In the genomic region with DNA sequence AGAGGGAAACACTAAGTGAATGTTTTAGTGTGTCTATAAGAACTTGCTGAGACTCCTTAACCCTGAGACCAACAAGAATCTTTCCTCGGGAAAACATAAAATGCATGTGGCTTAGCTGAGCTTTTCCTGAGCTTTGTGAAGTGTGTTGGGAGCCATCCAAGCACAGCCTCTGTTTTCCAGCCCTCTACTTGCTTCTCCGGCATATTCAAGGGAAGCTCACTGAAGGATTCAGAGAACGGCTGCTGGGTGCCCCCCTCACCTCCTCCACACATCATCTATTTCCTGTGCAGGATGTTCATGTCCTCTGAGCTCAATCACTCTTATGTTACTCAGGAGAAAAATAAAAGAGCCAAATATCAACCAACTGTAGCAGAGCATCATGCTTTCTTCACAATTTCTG, we compare ENCODE assay signal across 13 cellular contexts.
DNase-seq lines count a peak whose midpoint lies in the region; ATAC-seq, FAIRE-seq and TF ChIP-seq lines count a peak whose summit lies in the region.
"Had no signal": no experiment of that assay in that cellular context is flagged by ENCODE, and none has a peak within 500 bp of the region (broad histone marks: within the 10 kb centered on the region; RNA-seq: fewer than 3 reads in every experiment).

No MANE protein-coding gene starts in this region.

- no peaks in the 10 kb centered on the region for H3K9me3 Mint-ChIP-seq in activated T-cell treated with anti-CD3 and anti-CD28 coated beads, Interleukin-2, amount 50 U/mL, for 72 hours
- H3K9me3 Mint-ChIP-seq: memory B cell had no signal

- peak overlapping the region in 1 of 2 donors; percentile 60 for H3K27ac ChIP-seq in kidney (ENCODE audit: low read depth in 2 of 2, low read length in 2 of 2)
- H3K27ac ChIP-seq: colonic mucosa had no signal

- in situ Hi-C loops in astrocyte of the spinal cord (cut with HindIII; ENCODE audit: low sequenced_read_pairs): no loop called here

- H3K4me1 Mint-ChIP-seq in activated T-cell treated with anti-CD3 and anti-CD28 coated beads, Interleukin-2, amount 50 U/mL, for 72 hours (ENCODE audit: low read depth): peaks cover 20% of the 10 kb centered on the region
- H3K4me1 Mint-ChIP-seq: memory B cell had no signal

- H3K27ac Mint-ChIP-seq in activated T-cell treated with anti-CD3 and anti-CD28 coated beads, Interleukin-2, amount 50 U/mL, for 72 hours: peak overlapping the region; percentile 35
- H3K27ac Mint-ChIP-seq: memory B cell had no signal

- H3K4me3 Mint-ChIP-seq in activated T-cell treated with anti-CD3 and anti-CD28 coated beads, Interleukin-2, amount 50 U/mL, for 72 hours: no peak overlapping the region
- H3K4me3 Mint-ChIP-seq: memory B cell had no signal

- H3K4me1 ChIP-seq in kidney (ENCODE audit: control insufficient read depth in 1 of 2, insufficient read depth in 1 of 2, low read depth in 1 of 2, low read length in 2 of 2): peaks cover 0 to 18% of the 10 kb centered on the region in 2 donors
- H3K4me1 ChIP-seq: colonic mucosa had no signal

- TF ChIP-seq CTCF in astrocyte of the spinal cord (IDR thresholded peaks at IDR 0.05; ENCODE audit: low read depth, low read length) (no peak), kidney (IDR thresholded peaks at IDR 0.05; ENCODE audit: borderline replicate concordance, extremely low read depth, insufficient read depth) (no peak)

- peaks cover 0 to 3% of the 10 kb centered on the region in 2 donors for H3K36me3 Mint-ChIP-seq in activated T-cell treated with anti-CD3 and anti-CD28 coated beads, Interleukin-2, amount 50 U/mL, for 72 hours (ENCODE audit: insufficient read depth in 2 of 2)
- H3K36me3 Mint-ChIP-seq: memory B cell had no signal

- DNase-seq in activated T-cell treated with anti-CD3 and anti-CD28 coated beads, Interleukin-2, amount 50 U/mL, for 72 hours: no peak
- DNase-seq in activated T-cell treated with anti-CD3 and anti-CD28 coated beads, Interleukin-2, amount 50 U/mL, for 48 hours: no peak
- peak; percentile 54 for DNase-seq in astrocyte of the spinal cord (ENCODE audit: low read depth, low spot score)
- DNase-seq in kidney: peak; percentile 74
- peak; percentile 30 for DNase-seq in superior temporal gyrus (ENCODE audit: extremely low spot score)
- no peak for DNase-seq in activated CD8-positive, alpha-beta memory T cell treated with anti-CD3 and anti-CD28 coated beads, Interleukin-2, amount 50 U/mL, for 4 hours
- no peak for DNase-seq in SIG-M5 treated with dmso at 0.1 percent for 504 hours (lab: John Stamatoyannopoulos, UW; ENCODE audit: unreplicated experiment)
- DNase-seq: activated T-cell treated with anti-CD3 and anti-CD28 coated beads, Interleukin-2, amount 50 U/mL, for 1 hour; colonic mucosa; trophoblast cell had no signal

- H3K9ac ChIP-seq in kidney (ENCODE audit: low read length in 2 of 2): no peak overlapping the region

- no peaks in the 10 kb centered on the region for H3K27me3 Mint-ChIP-seq in activated T-cell treated with anti-CD3 and anti-CD28 coated beads, Interleukin-2, amount 50 U/mL, for 72 hours (ENCODE audit: low read depth)
- H3K27me3 Mint-ChIP-seq: memory B cell had no signal

- no peak for ATAC-seq in activated T-cell treated with anti-CD3 and anti-CD28 coated beads, Interleukin-2, amount 50 U/mL, for 72 hours (replicated peaks in 1 of 2)
- no peak for ATAC-seq in GM21360 (IDR thresholded peaks at IDR 0.05; ENCODE audit: unreplicated experiment)
- ATAC-seq: Panc1 had no signal

- intact Hi-C loops in kidney (cut with DNase I): loop anchor here (10.0 kb wide), 1 partner anchor 586 kb away; no protein-coding TSS in a partner anchor

- FAIRE-seq in kidney (lab: Jason Lieb, UNC): no peak

- no peaks in the 10 kb centered on the region for H3K9me3 ChIP-seq in kidney (ENCODE audit: control insufficient read depth in 1 of 2, low read length in 2 of 2)
- H3K9me3 ChIP-seq: colonic mucosa had no signal

- H3K36me3 ChIP-seq in kidney (ENCODE audit: control insufficient read depth in 1 of 2, insufficient read depth in 2 of 2, low read length in 2 of 2): no peaks in the 10 kb centered on the region
- H3K36me3 ChIP-seq: colonic mucosa had no signal

- H3K4me3 ChIP-seq in astrocyte of the spinal cord (ENCODE audit: low read depth, low read length) (no peak overlapping the region), kidney (ENCODE audit: low read length in 2 of 2) (no peak overlapping the region)
- H3K4me3 ChIP-seq: colonic mucosa had no signal

Comparison
In these comparisons a context has a peak if more than half of its experiments do, and no peak if none do; other contexts are left out.
1. DNase-seq: peak in astrocyte of the spinal cord (single experiment), kidney (single experiment) and superior temporal gyrus (single experiment); none in activated T-cell treated with anti-CD3 and anti-CD28 coated beads, Interleukin-2, amount 50 U/mL, for 72 hours (0 of 2), activated T-cell treated with anti-CD3 and anti-CD28 coated beads, Interleukin-2, amount 50 U/mL, for 48 hours (0 of 2), activated CD8-positive, alpha-beta memory T cell treated with anti-CD3 and anti-CD28 coated beads, Interleukin-2, amount 50 U/mL, for 4 hours (single experiment) and SIG-M5 treated with dmso at 0.1 percent for 504 hours (single experiment).